ENCODE assay signal across 10 cellular contexts in genomic region chr6:142045380-142046270, GRCh38.
DNase-seq lines count a peak whose midpoint lies in the region; ATAC-seq and TF ChIP-seq lines count a peak whose summit lies in the region.
"Had no signal": no experiment of that assay in that cellular context is flagged by ENCODE, and none has a peak within 500 bp of the region (broad histone marks: within the 10 kb centered on the region; RNA-seq: fewer than 3 reads in every experiment).

No MANE protein-coding gene starts in this region.

- ATAC-seq in sciatic nerve, result peak; percentile 56

- DNase-seq in DMS53 (lab: John Stamatoyannopoulos, UW), result peak; percentile 18
- no peak for DNase-seq in DMS53 treated with DMSO at 0.1 percent for 48 hours (lab: John Stamatoyannopoulos, UW; ENCODE audit: unreplicated experiment)
- DNase-seq in RKO (ENCODE audit: low spot score), result peak; percentile 51
- DNase-seq in fibroblast of pulmonary artery (ENCODE audit: low read depth), result peak; percentile 72
- no peak for DNase-seq in sciatic nerve (ENCODE audit: low spot score)
- no peak for DNase-seq in stimulated activated CD4-positive, alpha-beta T cell treated with anti-CD3 and anti-CD28 coated beads, Interleukin-4, amount 100 ng/mL, for 24 hours
- DNase-seq in HK-2 (ENCODE audit: unreplicated experiment), result no peak
- DNase-seq in vagina (ENCODE audit: extremely low spot score in 2 of 2), result no peak

- TF ChIP-seq CTCF in fibroblast of pulmonary artery (IDR thresholded peaks at IDR 0.05; ENCODE audit: low read length, missing control alignments) (peak; percentile 47), vagina (IDR thresholded peaks at IDR 0.05) (no peak)

- no peaks in the 10 kb centered on the region for H3K36me3 ChIP-seq in vagina
- H3K36me3 ChIP-seq: thoracic aorta had no signal

- no peak overlapping the region for H3K4me3 ChIP-seq in fibroblast of pulmonary artery (replicated peaks; ENCODE audit: low read depth, low read length)
- no peak overlapping the region for H3K4me3 ChIP-seq in vagina
- H3K4me3 ChIP-seq: thoracic aorta had no signal

- no peak overlapping the region for H3K27ac ChIP-seq in vagina
- H3K27ac ChIP-seq: 22Rv1, thoracic aorta had no signal

- intact Hi-C loops in sciatic nerve (cut with DNase I) (no loop called here), vagina (cut with DNase I) (no loop called here)

- no peaks in the 10 kb centered on the region for H3K9me3 ChIP-seq in vagina

- no peaks in the 10 kb centered on the region for H3K4me1 ChIP-seq in vagina

- no peak for TF ChIP-seq POLR2A in vagina (IDR thresholded peaks at IDR 0.05)

- no peaks in the 10 kb centered on the region for H3K27me3 ChIP-seq in vagina

Comparison
In these comparisons a context has a peak if more than half of its experiments do, and no peak if none do; other contexts are left out.
1. DNase-seq: peak in DMS53 (single experiment), RKO (single experiment) and fibroblast of pulmonary artery (single experiment); none in DMS53 treated with DMSO at 0.1 percent for 48 hours (single experiment), sciatic nerve (single experiment), stimulated activated CD4-positive, alpha-beta T cell treated with anti-CD3 and anti-CD28 coated beads, Interleukin-4, amount 100 ng/mL, for 24 hours (single experiment), HK-2 (single experiment) and vagina (0 of 2).